In the genomic region with DNA sequence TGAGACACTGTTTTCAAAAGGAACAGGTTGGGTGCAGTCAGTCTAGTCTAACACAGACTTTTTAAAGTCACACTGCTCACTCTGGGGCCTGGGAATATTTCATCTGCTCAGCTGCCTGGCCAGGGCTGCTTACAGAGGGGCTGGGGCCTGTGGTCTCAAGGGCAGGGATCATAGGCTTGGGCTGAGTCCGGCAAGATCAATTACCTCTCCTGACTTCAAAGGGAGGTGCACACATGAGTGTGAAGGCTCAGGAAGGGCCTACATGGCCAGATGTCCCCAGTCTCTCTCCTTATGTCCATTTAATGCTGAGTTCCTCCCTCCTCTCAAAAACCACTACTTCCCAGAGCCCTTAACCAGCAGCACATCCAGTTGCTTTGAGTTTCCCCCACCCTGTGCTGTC, we compare ENCODE assay signal across 26 cellular contexts.
"Had no signal": no experiment of that assay in that cellular context is flagged by ENCODE, and none has a peak within 500 bp of the region (broad histone marks: within the 10 kb centered on the region; RNA-seq: fewer than 3 reads in every experiment).

No MANE protein-coding gene starts in this region.

- H3K27me3 ChIP-seq: colonic mucosa, foreskin keratinocyte, gastroesophageal sphincter, left lung, suprapubic skin, thyroid gland, vagina had no signal

- H3K4me1 Mint-ChIP-seq: mesothelial cell of epicardium, naive B cell, neural crest cell had no signal

- H3K9me3 Mint-ChIP-seq: dendritic cell treated with granulocyte-macrophage colony-stimulating factor and Interleukin-4, amounts not matched to agents 40 ng/mL and 50 ng/mL, for 4 days; mesothelial cell of epicardium; naive B cell; natural killer cell treated with Interleukin-12 subunit alpha and Interleukin-12 subunit beta and Interleukin-15 and Interleukin-18, amount 100 ng/mL, for 72 hours; neural crest cell; stimulated activated naive CD8-positive, alpha-beta T cell treated with anti-CD3 and anti-CD28 coated beads, Interleukin-15, Interleukin-2, amounts not matched to agents 100 ng/mL and 50 ng/mL, for 24 hours had no signal

- H3K4me3 Mint-ChIP-seq: dendritic cell treated with granulocyte-macrophage colony-stimulating factor and Interleukin-4, amounts not matched to agents 40 ng/mL and 50 ng/mL, for 4 days; mesothelial cell of epicardium; naive B cell; natural killer cell treated with Interleukin-12 subunit alpha and Interleukin-12 subunit beta and Interleukin-15 and Interleukin-18, amount 100 ng/mL, for 72 hours; neural crest cell; stimulated activated naive CD8-positive, alpha-beta T cell treated with anti-CD3 and anti-CD28 coated beads, Interleukin-15, Interleukin-2, amounts not matched to agents 100 ng/mL and 50 ng/mL, for 24 hours had no signal

- H3K4me3 ChIP-seq: colonic mucosa, esophagus muscularis mucosa, gastroesophageal sphincter, heart right ventricle, left lung, mucosa of descending colon, smooth muscle cell, suprapubic skin, thyroid gland, vagina had no signal

- H3K27me3 Mint-ChIP-seq: dendritic cell treated with granulocyte-macrophage colony-stimulating factor and Interleukin-4, amounts not matched to agents 40 ng/mL and 50 ng/mL, for 4 days; naive B cell; natural killer cell treated with Interleukin-12 subunit alpha and Interleukin-12 subunit beta and Interleukin-15 and Interleukin-18, amount 100 ng/mL, for 72 hours; progenitor cell of endocrine pancreas; stimulated activated naive CD8-positive, alpha-beta T cell treated with anti-CD3 and anti-CD28 coated beads, Interleukin-15, Interleukin-2, amounts not matched to agents 100 ng/mL and 50 ng/mL, for 24 hours had no signal

- H3K9me3 ChIP-seq: colonic mucosa, esophagus muscularis mucosa, gastroesophageal sphincter, heart right ventricle, left lung, mucosa of descending colon, suprapubic skin, thyroid gland, vagina had no signal

- H3K27ac ChIP-seq: colonic mucosa, esophagus muscularis mucosa, foreskin keratinocyte, gastroesophageal sphincter, heart right ventricle, left lung, parathyroid adenoma, suprapubic skin, thyroid gland, vagina had no signal

- H3K36me3 Mint-ChIP-seq: mesothelial cell of epicardium; naive B cell; natural killer cell treated with Interleukin-12 subunit alpha and Interleukin-12 subunit beta and Interleukin-15 and Interleukin-18, amount 100 ng/mL, for 72 hours had no signal

- ATAC-seq: foreskin keratinocyte; gastroesophageal sphincter; heart right ventricle; left cardiac atrium; left lung; mucosa of descending colon; natural killer cell treated with Interleukin-12 subunit alpha and Interleukin-12 subunit beta and Interleukin-15 and Interleukin-18, amount 100 ng/mL, for 72 hours; sciatic nerve had no signal

- H3K27ac Mint-ChIP-seq: dendritic cell treated with granulocyte-macrophage colony-stimulating factor and Interleukin-4, amounts not matched to agents 40 ng/mL and 50 ng/mL, for 4 days; mesothelial cell of epicardium; naive B cell; natural killer cell treated with Interleukin-12 subunit alpha and Interleukin-12 subunit beta and Interleukin-15 and Interleukin-18, amount 100 ng/mL, for 72 hours; progenitor cell of endocrine pancreas; stimulated activated naive CD8-positive, alpha-beta T cell treated with anti-CD3 and anti-CD28 coated beads, Interleukin-15, Interleukin-2, amounts not matched to agents 100 ng/mL and 50 ng/mL, for 24 hours had no signal

- H3K36me3 ChIP-seq: colonic mucosa, esophagus muscularis mucosa, gastroesophageal sphincter, heart right ventricle, left lung, suprapubic skin, thyroid gland, vagina had no signal

- DNase-seq: colonic mucosa; effector memory CD4-positive, alpha-beta T cell; foreskin keratinocyte; heart right ventricle; hippocampal formation; left cardiac atrium; left lung; mesenchymal stem cell; mucosa of descending colon; naive B cell; stimulated activated CD4-positive, alpha-beta T cell treated with anti-CD3 and anti-CD28 coated beads, Interleukin-12 subunit alpha, Interleukin-12 subunit beta, amount 100 ng/mL, for 4 hours; thyroid gland; trophoblast cell had no signal
